ENCODE assay signal across 10 cellular contexts in the genomic region with DNA sequence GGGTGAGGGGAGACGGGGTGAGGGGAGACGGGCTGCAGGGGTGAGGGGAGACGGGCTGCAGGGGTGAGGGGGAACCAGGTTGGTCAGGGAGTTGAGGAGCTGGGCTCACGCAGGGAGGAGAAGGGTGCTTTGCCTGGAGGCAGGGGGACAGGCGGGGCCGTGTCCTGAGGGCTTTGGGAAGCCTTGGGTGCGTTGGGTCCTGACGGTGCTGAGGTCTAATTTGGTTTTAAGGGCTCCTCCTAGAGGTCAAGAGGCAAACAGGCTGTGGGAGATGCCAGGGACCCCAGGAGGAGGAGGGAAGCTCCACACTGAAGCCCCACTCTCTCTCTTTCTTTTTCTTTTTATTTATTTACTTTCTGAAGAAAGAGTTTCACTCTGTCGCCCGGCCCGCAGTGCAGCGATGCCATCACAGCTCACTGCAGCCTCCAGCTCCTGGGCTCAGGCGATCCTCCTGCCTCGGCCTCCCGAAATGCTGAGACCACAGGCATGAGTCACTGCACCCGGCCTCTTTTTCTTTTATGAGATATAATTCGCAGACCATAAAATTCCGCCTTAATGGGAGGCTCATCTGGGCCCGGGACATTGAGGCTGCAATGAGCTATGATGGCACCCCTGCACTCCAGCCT. TPM values are rescaled to one million over a fixed set of nuclear protein-coding genes. Genes with fewer than 3 reads are reported as not detected.
A peak's percentile ranks its signal among the peaks of the same experiment; 100 is the strongest.
DNase-seq lines count a peak whose midpoint lies in the region; ATAC-seq and TF ChIP-seq lines count a peak whose summit lies in the region.
"Had no signal": no experiment of that assay in that cellular context is flagged by ENCODE, and none has a peak within 500 bp of the region (broad histone marks: within the 10 kb centered on the region; RNA-seq: fewer than 3 reads in every experiment).

No MANE protein-coding gene starts in this region.

- peak; percentile 56 to 59 for DNase-seq in Caco-2
- DNase-seq in GM10248 (ENCODE audit: extremely low spot score) = no peak
- DNase-seq in PC-3 = peak; percentile 18
- peak; percentile 68 for DNase-seq in germinal center (ENCODE audit: low spot score)
- DNase-seq in ecto neural progenitor cell (ENCODE audit: low spot score) = no peak
- DNase-seq in NOMO-1 treated with dmso at 0.1 percent for 144 hours (lab: John Stamatoyannopoulos, UW; ENCODE audit: unreplicated experiment) = no peak
- DNase-seq: NCI-H2029 had no signal

- H3K27me3 ChIP-seq in Caco-2 (replicated peaks; ENCODE audit: control insufficient read depth, insufficient read depth, low read length) (no peaks in the 10 kb centered on the region), PC-3 (ENCODE audit: low read length) (no peaks in the 10 kb centered on the region)
- H3K27me3 ChIP-seq: cardiac muscle cell had no signal

- H3K9me3 ChIP-seq in Caco-2 = peaks cover 8% of the 10 kb centered on the region
- no peaks in the 10 kb centered on the region for H3K9me3 ChIP-seq in PC-3 (ENCODE audit: low read length)

- H4K20me1 ChIP-seq in PC-3 (ENCODE audit: low read length) = no peaks in the 10 kb centered on the region

- no peaks in the 10 kb centered on the region for H3K79me2 ChIP-seq in PC-3 (ENCODE audit: low read length)
- H3K79me2 ChIP-seq: parathyroid adenoma had no signal

- BruUV-seq in Caco-2 (replicated peaks; lab: Mats Ljungman, UMichigan) = no TSS peak
- BruUV-seq in PC-3 (replicated peaks; lab: Mats Ljungman, UMichigan) = no TSS peak

- H3K36me3 ChIP-seq in Caco-2 (ENCODE audit: control insufficient read depth, insufficient read depth, low read length) (no peaks in the 10 kb centered on the region), PC-3 (ENCODE audit: low read depth, low read length) (no peaks in the 10 kb centered on the region)
- H3K36me3 ChIP-seq: cardiac muscle cell had no signal

- ATAC-seq in PC-3 (peak; percentile 22; the same call in 1 of the 2 replicates), GM19467 (IDR thresholded peaks at IDR 0.05; ENCODE audit: unreplicated experiment) (no peak)

- H3K9ac ChIP-seq in PC-3 (ENCODE audit: low read length) = no peak overlapping the region
- H3K9ac ChIP-seq: parathyroid adenoma had no signal

- no peak overlapping the region for H3K27ac ChIP-seq in PC-3 (ENCODE audit: low read length)
- H3K27ac ChIP-seq: cardiac muscle cell, parathyroid adenoma had no signal

- H3K27ac Mint-ChIP-seq in Caco-2 (ENCODE audit: unreplicated experiment) = no peak overlapping the region

- no peaks in the 10 kb centered on the region for H3K27me3 Mint-ChIP-seq in Caco-2 (ENCODE audit: insufficient read depth, unreplicated experiment)

- intact Hi-C loops in Caco-2 (cut with micrococcal nuclease; ENCODE audit: unreplicated experiment) (no loop called here), PC-3 (cut with micrococcal nuclease) (no loop called here)

- POLR2A ChIA-PET in Caco-2 (lab: Charles Lee) (interaction anchor here (0.6 to 1.4 kb wide), 2 partner anchors 11 to 242 kb away, joined by 3 to 8 read pairs; no protein-coding TSS in a partner anchor), GM10248 (lab: Yijun Ruan, JAX) (no interaction called here), PC-3 (lab: Charles Lee; ENCODE audit: unreplicated experiment) (interaction anchor here (0.7 kb wide), 1 partner anchor 78 kb away, joined by 3 read pairs; no protein-coding TSS in a partner anchor)

- peaks cover 7% of the 10 kb centered on the region for H3K4me1 Mint-ChIP-seq in Caco-2 (ENCODE audit: low read depth, unreplicated experiment)

- no peak overlapping the region for H2AFZ ChIP-seq in PC-3 (ENCODE audit: low read length)
- H2AFZ ChIP-seq: parathyroid adenoma had no signal

- H3K9me3 Mint-ChIP-seq in Caco-2 (ENCODE audit: unreplicated experiment) = no peaks in the 10 kb centered on the region

- TF ChIP-seq CTCF in Caco-2 (IDR thresholded peaks at IDR 0.05; ENCODE audit: insufficient read depth in 1 of 2, low read depth in 1 of 2, low read length in 1 of 2, severe bottlenecking in 1 of 2, unreplicated experiment in 1 of 2) = peak in 1 of 2 experiments; percentile 20
- TF ChIP-seq CTCF in GM10248 (IDR thresholded peaks at IDR 0.05; ENCODE audit: control extremely low read depth, extremely low read depth, low read depth, missing control alignments) = peak; percentile 21
- TF ChIP-seq CTCF in PC-3 (conservative IDR thresholded peaks at IDR 0.05; ENCODE audit: low read depth, low read length) = peak; percentile 36; the same call in 1 of the 2 replicates

- H3K9me2 ChIP-seq in PC-3 (replicated peaks; ENCODE audit: low read length) = no peaks in the 10 kb centered on the region

- H3K4me3 Mint-ChIP-seq in Caco-2 (ENCODE audit: unreplicated experiment) = no peak overlapping the region

- H3F3A ChIP-seq in PC-3 (ENCODE audit: low read length, unreplicated experiment) = no peaks in the 10 kb centered on the region

- CTCF ChIA-PET in Caco-2 (lab: Charles Lee) = interaction anchor here (0.6 to 0.9 kb wide), 2 partner anchors 10 to 113 kb away, joined by 3 read pairs; no protein-coding TSS in a partner anchor
- CTCF ChIA-PET in GM10248 (lab: Yijun Ruan, JAX) = no interaction called here
- CTCF ChIA-PET in PC-3 (lab: Charles Lee) = no interaction called here

- H3K4me1 ChIP-seq in Caco-2 = peaks cover 16% of the 10 kb centered on the region
- H3K4me1 ChIP-seq in PC-3 (ENCODE audit: insufficient read depth, low read length) = no peaks in the 10 kb centered on the region
- H3K4me1 ChIP-seq: parathyroid adenoma had no signal

- H3K36me3 Mint-ChIP-seq in Caco-2 (ENCODE audit: insufficient read depth, unreplicated experiment) = peaks cover 45% of the 10 kb centered on the region

- H3K4me3 ChIP-seq in Caco-2 (ENCODE audit: low read depth, low read length) (no peak overlapping the region), PC-3 (ENCODE audit: low read length) (no peak overlapping the region)
- H3K4me3 ChIP-seq: cardiac muscle cell had no signal

- no peak overlapping the region for H3K4me2 ChIP-seq in PC-3 (ENCODE audit: low read length)

RNA-seq across cellular contexts. Expression of gene MISP, which starts 9.3 kb away (rescaled TPM):
- 27.8 and 36.4 TPM in 2 replicates for total RNA-seq in Caco-2 (2022)
- 115 and 130 TPM in 2 replicates for total RNA-seq in PC-3 (2014; rRNA removed)

RNA-seq across cellular contexts. Expression of gene PALM, which starts 32.9 kb away (rescaled TPM):
- total RNA-seq in Caco-2 (2022) (14.7 and 16.1 TPM in 2 replicates), PC-3 (2014; rRNA removed) (10.8 and 13.0 TPM in 2 replicates)

RNA-seq across cellular contexts. Expression of gene PRSS57, which starts 46.4 kb away (rescaled TPM):
- total RNA-seq in Caco-2 (2022) = not detected in 2 replicates
- not detected in 2 replicates for total RNA-seq in PC-3 (2014; rRNA removed)
- total RNA-seq: cardiac muscle cell had no signal

RNA-seq across cellular contexts. Expression of gene PTBP1, which starts 55.6 kb away (rescaled TPM):
- 510 and 522 TPM in 2 replicates for total RNA-seq in Caco-2 (2022)
- total RNA-seq in PC-3 (2014; rRNA removed) = 395 and 412 TPM in 2 replicates

Comparison
In these comparisons a context has a peak if more than half of its experiments do, and no peak if none do; other contexts are left out.
1. DNase-seq: peak in Caco-2 (2 of 2), PC-3 (single experiment) and germinal center (single experiment); none in GM10248 (single experiment), ecto neural progenitor cell (single experiment) and NOMO-1 treated with dmso at 0.1 percent for 144 hours (single experiment).